In genomic region chr18:32372381-32373061, GRCh38 we compare ENCODE assay signal across 11 cellular contexts.
DNase-seq lines count a peak whose midpoint lies in the region; ATAC-seq and TF ChIP-seq lines count a peak whose summit lies in the region.
"Had no signal": no experiment of that assay in that cellular context is flagged by ENCODE, and none has a peak within 500 bp of the region (broad histone marks: within the 10 kb centered on the region; RNA-seq: fewer than 3 reads in every experiment).

No MANE protein-coding gene starts in this region.

- H4K20me1 ChIP-seq in Karpas-422 (ENCODE audit: insufficient read depth, low read depth, low read length), result no peaks in the 10 kb centered on the region

- in situ Hi-C loops in T47D (cut with HindIII; ENCODE audit: low pct_unique_long_range_greater_than_20kb, low sequenced_read_pairs), result no loop called here

- no peaks in the 10 kb centered on the region for H3K9me2 ChIP-seq in Karpas-422 (replicated peaks; ENCODE audit: insufficient read depth, low read length)

- H3K27me3 ChIP-seq in Karpas-422 (ENCODE audit: low read length), result no peaks in the 10 kb centered on the region

- peak overlapping the region; percentile 68; the same call in 1 of the 2 replicates for H3K27ac ChIP-seq in C4-2B
- no peak overlapping the region for H3K27ac ChIP-seq in Karpas-422 (ENCODE audit: low read length)

- H3K4me3 ChIP-seq in mucosa of descending colon (no peak overlapping the region), Karpas-422 (ENCODE audit: low read length) (no peak overlapping the region)

- DNase-seq in NCI-H1436 (lab: John Stamatoyannopoulos, UW) (peak; percentile 37), T47D (ENCODE audit: low read depth in 1 of 2, low spot score in 1 of 2) (peak; percentile 10 to 97), mucosa of descending colon (peak in 2 of 3 donors; percentile 46 to 86), ecto neural progenitor cell (ENCODE audit: low spot score) (no peak), Karpas-422 (no peak), KG1 (lab: John Stamatoyannopoulos, UW) (no peak)
- DNase-seq in activated CD4-positive, alpha-beta T cell treated with anti-CD3 and anti-CD28 coated beads for 48 hours, result no peak
- DNase-seq: activated effector memory CD4-positive, alpha-beta T cell treated with Interleukin-2 at 50 U/mL for 16 hours; NCI-H524; posterior cingulate gyrus had no signal

- H2AFZ ChIP-seq in Karpas-422 (ENCODE audit: low read length), result no peak overlapping the region

- H3K9me3 ChIP-seq in mucosa of descending colon (no peaks in the 10 kb centered on the region), Karpas-422 (ENCODE audit: low read length) (no peaks in the 10 kb centered on the region)

- intact Hi-C loops in mucosa of descending colon (cut with DNase I, micrococcal nuclease), result loop anchor here in 1 of 2 donors (10.0 kb wide), 1 partner anchor 88 kb away; no protein-coding TSS in a partner anchor

- no peak for TF ChIP-seq CTCF in C4-2B (conservative IDR thresholded peaks at IDR 0.05)
- TF ChIP-seq CTCF in mucosa of descending colon (IDR thresholded peaks at IDR 0.05), result no peak

- H3K9ac ChIP-seq in Karpas-422 (ENCODE audit: low read length), result no peak overlapping the region

- ATAC-seq in mucosa of descending colon, result peak; percentile 95

- no peaks in the 10 kb centered on the region for H3K79me2 ChIP-seq in Karpas-422 (ENCODE audit: low read length)

- H3K4me2 ChIP-seq in Karpas-422 (ENCODE audit: low read depth, low read length, poor library complexity, severe bottlenecking), result no peak overlapping the region

- peaks cover 37% of the 10 kb centered on the region for H3K4me1 ChIP-seq in mucosa of descending colon (ENCODE audit: low read depth)
- no peaks in the 10 kb centered on the region for H3K4me1 ChIP-seq in Karpas-422 (ENCODE audit: low read length)

- no peaks in the 10 kb centered on the region for H3K36me3 ChIP-seq in mucosa of descending colon (ENCODE audit: low read depth)
- H3K36me3 ChIP-seq in Karpas-422 (ENCODE audit: insufficient read depth, low read length), result no peaks in the 10 kb centered on the region

Comparison
In these comparisons a context has a peak if more than half of its experiments do, and no peak if none do; other contexts are left out.
1. DNase-seq: peak in NCI-H1436 (single experiment), T47D (2 of 2) and mucosa of descending colon (2 of 3); none in ecto neural progenitor cell (single experiment), Karpas-422 (single experiment), activated CD4-positive, alpha-beta T cell treated with anti-CD3 and anti-CD28 coated beads for 48 hours (single experiment) and KG1 (single experiment).